ENCODE assay signal across 7 cellular contexts in genomic region chr12:104312202-104312601, GRCh38.
"Had no signal": no experiment of that assay in that cellular context is flagged by ENCODE, and none has a peak within 500 bp of the region (broad histone marks: within the 10 kb centered on the region; RNA-seq: fewer than 3 reads in every experiment).

No MANE protein-coding gene starts in this region.

- H3K9ac ChIP-seq: GM23248 had no signal

- H3K9me3 ChIP-seq: HAP-1 had no signal

- DNase-seq: GM23248, GOT3, H7, KG1 had no signal

- H2AFZ ChIP-seq: GM23248 had no signal

- H3K4me3 ChIP-seq: GM23248, HAP-1, K562 had no signal

- FAIRE-seq: HTR-8/SVneo, K562 had no signal

- ATAC-seq: K562 had no signal

- H3K27ac ChIP-seq: GM23248 had no signal
